Comparison of ENCODE assay signal across 14 cellular contexts in the genomic region with DNA sequence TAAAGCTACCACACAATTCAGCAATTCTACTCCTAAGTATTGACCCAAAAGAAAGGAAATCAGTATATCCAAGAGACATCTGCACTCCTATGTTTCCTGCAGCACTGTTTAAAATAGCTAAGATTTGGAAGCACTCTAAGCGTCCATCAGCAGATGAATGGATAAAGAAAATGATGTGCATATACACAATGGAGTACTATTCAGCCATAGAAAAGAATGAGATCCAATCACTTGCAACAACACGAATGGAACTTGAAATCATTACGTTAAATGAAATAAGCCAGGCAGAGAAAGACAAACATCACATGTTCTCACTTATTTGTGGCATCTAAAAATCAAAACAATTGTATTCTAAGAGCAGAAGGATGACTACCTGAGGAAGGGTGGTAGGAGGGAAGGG. TPM values are rescaled to one million over a fixed set of nuclear protein-coding genes. Genes with fewer than 3 reads are reported as not detected.
DNase-seq lines count a peak whose midpoint lies in the region; ATAC-seq and TF ChIP-seq lines count a peak whose summit lies in the region.
"Had no signal": no experiment of that assay in that cellular context is flagged by ENCODE, and none has a peak within 500 bp of the region (broad histone marks: within the 10 kb centered on the region; RNA-seq: fewer than 3 reads in every experiment).

No MANE protein-coding gene starts in this region.

- CTCF ChIA-PET in activated CD4-positive, alpha-beta memory T cell treated with anti-CD3 and anti-CD28 coated beads, Interleukin-2, amount 10 ng/mL, durations not matched to agents 7 days and 5 days (lab: Charles Lee) = interaction anchor here (1.5 to 4.1 kb wide), 2 partner anchors 59 to 77 kb away, joined by 4 to 19 read pairs; a partner anchor contains a TSS

- H3K9me2 ChIP-seq in DOHH2 (replicated peaks; ENCODE audit: control insufficient read depth, low read length) = no peaks in the 10 kb centered on the region

- H3K27ac Mint-ChIP-seq in activated CD4-positive, alpha-beta memory T cell treated with anti-CD3 and anti-CD28 coated beads, Interleukin-2, amount 10 ng/mL, durations not matched to agents 7 days and 5 days = peak overlapping the region; percentile 13
- H3K27ac Mint-ChIP-seq in mesothelial cell of epicardium = no peak overlapping the region

- H3K27me3 ChIP-seq in BLaER1 (no peaks in the 10 kb centered on the region), DOHH2 (ENCODE audit: control insufficient read depth, low read length) (peaks cover 35% of the 10 kb centered on the region)

- no peak for DNase-seq in activated CD4-positive, alpha-beta memory T cell treated with anti-CD3 and anti-CD28 coated beads, Interleukin-2, amount 10 ng/mL, durations not matched to agents 7 days and 5 days
- DNase-seq in mesothelial cell of epicardium (ENCODE audit: low spot score in 2 of 2, unreplicated experiment in 2 of 2) (no peak), NCI-H2107 treated with DMSO at 0.1 percent for 48 hours (lab: John Stamatoyannopoulos, UW; ENCODE audit: unreplicated experiment) (no peak), A172 (ENCODE audit: low spot score) (no peak), AG20443 (ENCODE audit: low spot score) (no peak)
- DNase-seq: activated CD4-positive, CD25-positive, alpha-beta regulatory T cell; activated naive CD4-positive, alpha-beta T cell treated with anti-CD3 and anti-CD28 coated beads, Interleukin-2, amount 50 U/mL, for 16 hours; Caco-2; esophagus squamous epithelium; mucosa of descending colon; NCI-H774 had no signal

- POLR2A ChIA-PET in activated CD4-positive, alpha-beta memory T cell treated with anti-CD3 and anti-CD28 coated beads, Interleukin-2, amount 10 ng/mL, durations not matched to agents 7 days and 5 days (lab: Charles Lee) = interaction anchor here (0.8 to 6.0 kb wide), 6 partner anchors 59 to 170 kb away, joined by 3 to 64 read pairs (median 18); a partner anchor contains a TSS

- no peak for ATAC-seq in HG02870 (IDR thresholded peaks at IDR 0.05; ENCODE audit: unreplicated experiment)
- ATAC-seq: mucosa of descending colon had no signal

- H3K4me1 ChIP-seq in BLaER1 = peaks cover 59% of the 10 kb centered on the region
- peaks cover 25% of the 10 kb centered on the region for H3K4me1 ChIP-seq in DOHH2 (ENCODE audit: control insufficient read depth, low read length)

- H3F3A ChIP-seq in DOHH2 (ENCODE audit: control insufficient read depth, insufficient read depth) = no peaks in the 10 kb centered on the region

- H3K9ac ChIP-seq in BLaER1 = 0 out of 2 replicates have a peak overlapping the region, but pooled peaks have one; percentile 91

- peaks cover 62% of the 10 kb centered on the region for H3K36me3 Mint-ChIP-seq in activated CD4-positive, alpha-beta memory T cell treated with anti-CD3 and anti-CD28 coated beads, Interleukin-2, amount 10 ng/mL, durations not matched to agents 7 days and 5 days (ENCODE audit: low read depth)
- H3K36me3 Mint-ChIP-seq in mesothelial cell of epicardium = peaks cover 22% of the 10 kb centered on the region

- H3K27me3 Mint-ChIP-seq in activated CD4-positive, alpha-beta memory T cell treated with anti-CD3 and anti-CD28 coated beads, Interleukin-2, amount 10 ng/mL, durations not matched to agents 7 days and 5 days = no peaks in the 10 kb centered on the region
- peaks cover 67% of the 10 kb centered on the region for H3K27me3 Mint-ChIP-seq in mesothelial cell of epicardium (ENCODE audit: low read depth)

- peaks cover 38% of the 10 kb centered on the region for H3K36me3 ChIP-seq in BLaER1
- peaks cover 7% of the 10 kb centered on the region for H3K36me3 ChIP-seq in DOHH2 (ENCODE audit: control insufficient read depth, low read length)
- H3K36me3 ChIP-seq: esophagus squamous epithelium had no signal

- H3K4me1 Mint-ChIP-seq in activated CD4-positive, alpha-beta memory T cell treated with anti-CD3 and anti-CD28 coated beads, Interleukin-2, amount 10 ng/mL, durations not matched to agents 7 days and 5 days = peaks cover 67% of the 10 kb centered on the region
- peaks cover 18% of the 10 kb centered on the region for H3K4me1 Mint-ChIP-seq in mesothelial cell of epicardium

- H3K4me3 ChIP-seq in BLaER1 (peak overlapping the region; percentile 83), DOHH2 (ENCODE audit: low read length) (peak overlapping the region; percentile 76; the same call in 1 of the 2 replicates)
- H3K4me3 ChIP-seq: mucosa of descending colon had no signal

- peak overlapping the region; percentile 78 for H3K4me2 ChIP-seq in BLaER1
- peak overlapping the region; percentile 25; the same call in 1 of the 2 replicates for H3K4me2 ChIP-seq in DOHH2 (ENCODE audit: low read length)

- H4K20me1 ChIP-seq in BLaER1 = peaks cover 31% of the 10 kb centered on the region
- H4K20me1 ChIP-seq in DOHH2 (ENCODE audit: control insufficient read depth, insufficient read depth, low read depth, low read length) = no peaks in the 10 kb centered on the region

- H3K4me3 Mint-ChIP-seq in activated CD4-positive, alpha-beta memory T cell treated with anti-CD3 and anti-CD28 coated beads, Interleukin-2, amount 10 ng/mL, durations not matched to agents 7 days and 5 days = peak overlapping the region; percentile 97
- H3K4me3 Mint-ChIP-seq in mesothelial cell of epicardium = peak overlapping the region; percentile 44

- TF ChIP-seq CTCF in DOHH2 (IDR thresholded peaks at IDR 0.05; ENCODE audit: low read depth, low read length, poor library complexity, severe bottlenecking) (no peak), mesothelial cell of epicardium (IDR thresholded peaks at IDR 0.05; ENCODE audit: unreplicated experiment) (no peak)

- H3K79me2 ChIP-seq in DOHH2 (ENCODE audit: control insufficient read depth, low read length) = peaks cover 38% of the 10 kb centered on the region

- H3K27ac ChIP-seq in BLaER1 (peak overlapping the region; percentile 93), DOHH2 (ENCODE audit: low read depth, low read length) (no peak overlapping the region)

- H3K9me3 Mint-ChIP-seq in activated CD4-positive, alpha-beta memory T cell treated with anti-CD3 and anti-CD28 coated beads, Interleukin-2, amount 10 ng/mL, durations not matched to agents 7 days and 5 days = peaks cover 21% of the 10 kb centered on the region
- H3K9me3 Mint-ChIP-seq in mesothelial cell of epicardium = peaks cover 27% of the 10 kb centered on the region

- H3K9me3 ChIP-seq in BLaER1 = peaks cover 22% of the 10 kb centered on the region
- peaks cover 16% of the 10 kb centered on the region for H3K9me3 ChIP-seq in DOHH2 (ENCODE audit: control insufficient read depth, insufficient read depth, low read length)
- H3K9me3 ChIP-seq: esophagus squamous epithelium, mucosa of descending colon had no signal

RNA-seq across cellular contexts. Expression of a gene that starts 1.5 kb away (rescaled TPM):
- total RNA-seq in activated CD4-positive, alpha-beta memory T cell treated with anti-CD3 and anti-CD28 coated beads, Interleukin-2, amount 10 ng/mL, durations not matched to agents 7 days and 5 days = 10 to 100 TPM; 67.5 to 72.6 TPM
- total RNA-seq in mesothelial cell of epicardium = 34.1 to 37.7 TPM (median 36.9 TPM) in 3 replicates
- total RNA-seq in A172 (2014; rRNA removed; shearing (Covaris generic)) = 37.2 and 54.4 TPM in 2 replicates
- total RNA-seq: Caco-2 had no signal
